ENCODE assay signal across 9 cellular contexts in genomic region chr11:106761745-106762144, GRCh38.
"Had no signal": no experiment of that assay in that cellular context is flagged by ENCODE, and none has a peak within 500 bp of the region (broad histone marks: within the 10 kb centered on the region; RNA-seq: fewer than 3 reads in every experiment).

No MANE protein-coding gene starts in this region.

- H3K27ac ChIP-seq: GM23248, HL-60 had no signal

- ATAC-seq: HCT116, HepG2 had no signal

- H3K4me1 ChIP-seq: HAP-1 had no signal

- H3K9ac ChIP-seq: GM23248 had no signal

- H3K9me3 ChIP-seq: HAP-1 had no signal

- H3K36me3 ChIP-seq: HAP-1 had no signal

- H3K4me3 ChIP-seq: GM23248, HAP-1 had no signal

- FAIRE-seq: HepG2 had no signal

- DNase-seq: GM23248, GOT3, H7, HFFc6, KBM-7 had no signal
